ENCODE assay signal across 26 cellular contexts in genomic region chr1:65734976-65735375, GRCh38.
"Had no signal": no experiment of that assay in that cellular context is flagged by ENCODE, and none has a peak within 500 bp of the region (broad histone marks: within the 10 kb centered on the region; RNA-seq: fewer than 3 reads in every experiment).

No MANE protein-coding gene starts in this region.

- DNase-seq: activated CD4-positive, alpha-beta T cell treated with anti-CD3 and anti-CD28 coated beads for 36 hours; activated CD4-positive, alpha-beta T cell treated with anti-CD3 and anti-CD28 coated beads, Interleukin-2, amount 50 U/mL, for 4 hours; activated CD8-positive, alpha-beta memory T cell treated with anti-CD3 and anti-CD28 coated beads for 24 hours; activated CD8-positive, alpha-beta memory T cell treated with anti-CD3 and anti-CD28 coated beads, Interleukin-2, amount 50 U/mL, for 4 hours; activated naive CD4-positive, alpha-beta T cell; activated T-cell treated with anti-CD3 and anti-CD28 coated beads, Interleukin-2, amount 50 U/mL, for 24 hours; amygdala; effector CD4-positive, alpha-beta T cell; gastrocnemius medialis; head of caudate nucleus; islet precursor cell; left colon; mesenchymal stem cell; nephron progenitor cell; right cardiac atrium; stimulated activated CD4-positive, alpha-beta T cell treated with anti-CD3 and anti-CD28 coated beads, Interleukin-12 subunit alpha, Interleukin-12 subunit beta, amount 100 ng/mL, for 4 hours; substantia nigra; T-helper 1 cell; T-helper 9 cell; thyroid gland had no signal

- H3K27ac ChIP-seq: gastrocnemius medialis, parathyroid adenoma, thyroid gland had no signal

- H3K27ac Mint-ChIP-seq: activated CD4-positive, alpha-beta T cell treated with anti-CD3 and anti-CD28 coated beads for 36 hours; activated naive CD8-positive, alpha-beta T cell; activated T-cell treated with anti-CD3 and anti-CD28 coated beads, Interleukin-2, amount 50 U/mL, for 24 hours; activated T-helper 2 cell treated with anti-CD3 and anti-CD28 coated beads, Interferon-gamma antibody, Interleukin-2, Interleukin-4, amounts not matched to agents 10 μg/mL and 5 μg/mL and 100 μg/mL, durations not matched to agents 14 hours and 24 hours and 36 hours; dendritic cell treated with granulocyte-macrophage colony-stimulating factor and Interleukin-4, amounts not matched to agents 40 ng/mL and 50 ng/mL, for 4 days; nephron progenitor cell; stimulated activated naive CD8-positive, alpha-beta T cell treated with anti-CD3 and anti-CD28 coated beads, Interleukin-15, Interleukin-2, amounts not matched to agents 100 ng/mL and 50 ng/mL, for 24 hours; WTC11 had no signal

- H3K4me1 ChIP-seq: gastrocnemius medialis, parathyroid adenoma, thyroid gland had no signal

- H3K36me3 Mint-ChIP-seq: activated naive CD8-positive, alpha-beta T cell; WTC11 had no signal

- H3K9me3 ChIP-seq: gastrocnemius medialis, thyroid gland had no signal

- H3K4me3 ChIP-seq: gastrocnemius medialis, thyroid gland had no signal

- H3K27me3 ChIP-seq: gastrocnemius medialis, thyroid gland had no signal

- H3K27me3 Mint-ChIP-seq: activated T-cell treated with anti-CD3 and anti-CD28 coated beads, Interleukin-2, amount 50 U/mL, for 24 hours; dendritic cell treated with granulocyte-macrophage colony-stimulating factor and Interleukin-4, amounts not matched to agents 40 ng/mL and 50 ng/mL, for 4 days had no signal

- H3K36me3 ChIP-seq: gastrocnemius medialis, thyroid gland had no signal

- H3K4me1 Mint-ChIP-seq: activated CD4-positive, alpha-beta T cell treated with anti-CD3 and anti-CD28 coated beads for 36 hours; nephron progenitor cell; WTC11 had no signal

- H3K4me3 Mint-ChIP-seq: activated CD4-positive, alpha-beta T cell treated with anti-CD3 and anti-CD28 coated beads for 36 hours; activated naive CD8-positive, alpha-beta T cell; activated T-cell treated with anti-CD3 and anti-CD28 coated beads, Interleukin-2, amount 50 U/mL, for 24 hours; dendritic cell treated with granulocyte-macrophage colony-stimulating factor and Interleukin-4, amounts not matched to agents 40 ng/mL and 50 ng/mL, for 4 days; nephron progenitor cell; stimulated activated naive CD8-positive, alpha-beta T cell treated with anti-CD3 and anti-CD28 coated beads, Interleukin-15, Interleukin-2, amounts not matched to agents 100 ng/mL and 50 ng/mL, for 24 hours; WTC11 had no signal

- H3K9me3 Mint-ChIP-seq: activated T-cell treated with anti-CD3 and anti-CD28 coated beads, Interleukin-2, amount 50 U/mL, for 24 hours; activated T-helper 2 cell treated with anti-CD3 and anti-CD28 coated beads, Interferon-gamma antibody, Interleukin-2, Interleukin-4, amounts not matched to agents 10 μg/mL and 5 μg/mL and 100 μg/mL, durations not matched to agents 14 hours and 24 hours and 36 hours; dendritic cell treated with granulocyte-macrophage colony-stimulating factor and Interleukin-4, amounts not matched to agents 40 ng/mL and 50 ng/mL, for 4 days; WTC11 had no signal
